ENCODE assay signal across 12 cellular contexts in genomic region chr4:70589785-70590184, GRCh38. TPM values are rescaled to one million over a fixed set of nuclear protein-coding genes. Genes with fewer than 3 reads are reported as not detected.
DNase-seq lines count a peak whose midpoint lies in the region; ATAC-seq and TF ChIP-seq lines count a peak whose summit lies in the region.
"Had no signal": no experiment of that assay in that cellular context is flagged by ENCODE, and none has a peak within 500 bp of the region (broad histone marks: within the 10 kb centered on the region; RNA-seq: fewer than 3 reads in every experiment).

No MANE protein-coding gene starts in this region.

- TF ChIP-seq CTCF in OCI-LY7 (conservative IDR thresholded peaks at IDR 0.05; ENCODE audit: low read length) = no peak
- no peak for TF ChIP-seq CTCF in mucosa of descending colon (IDR thresholded peaks at IDR 0.05)

- intact Hi-C loops in OCI-LY7 (cut with micrococcal nuclease; ENCODE audit: unreplicated experiment) (no loop called here), mucosa of descending colon (cut with DNase I, micrococcal nuclease) (no loop called here)

- H4K20me1 ChIP-seq in OCI-LY7 (ENCODE audit: insufficient read depth, low read length) = no peaks in the 10 kb centered on the region

- CTCF ChIA-PET in OCI-LY7 (lab: Charles Lee; ENCODE audit: unreplicated experiment) = interaction anchor here (0.6 kb wide), 1 partner anchor 94 kb away, joined by 3 read pairs; no protein-coding TSS in a partner anchor

- BruUV-seq in OCI-LY7 (replicated peaks; lab: Mats Ljungman, UMichigan) = no TSS peak

- POLR2A ChIA-PET in OCI-LY7 (lab: Charles Lee) = interaction anchor here (0.6 to 1.9 kb wide), 4 partner anchors 17 to 792 kb away, joined by 3 to 5 read pairs (median 4); partner anchors contain the start of gene ENAM

- H3K4me2 ChIP-seq in OCI-LY7 (ENCODE audit: low read length) = peak overlapping the region; percentile 48

- peak overlapping the region; percentile 29; the same call in 1 of the 2 replicates for H2AFZ ChIP-seq in OCI-LY7 (ENCODE audit: low read length)

- H3K9me2 ChIP-seq in OCI-LY7 (ENCODE audit: insufficient read depth, low read length) = no peaks in the 10 kb centered on the region

- peaks cover 13% of the 10 kb centered on the region for H3K4me1 ChIP-seq in OCI-LY7 (ENCODE audit: insufficient read depth, low read length, poor library complexity, severe bottlenecking)
- H3K4me1 ChIP-seq in mucosa of descending colon (ENCODE audit: low read depth) = no peaks in the 10 kb centered on the region

- no peaks in the 10 kb centered on the region for H3K9me3 ChIP-seq in OCI-LY7 (ENCODE audit: low read length)
- H3K9me3 ChIP-seq in mucosa of descending colon = no peaks in the 10 kb centered on the region

- H3K36me3 ChIP-seq in OCI-LY7 (ENCODE audit: insufficient read depth, low read length) (no peaks in the 10 kb centered on the region), mucosa of descending colon (ENCODE audit: low read depth) (no peaks in the 10 kb centered on the region)

- ATAC-seq in GM18519 (IDR thresholded peaks at IDR 0.05; ENCODE audit: low FRiP score, unreplicated experiment) = peak; percentile 99
- peak; percentile 97 for ATAC-seq in GM21390 (IDR thresholded peaks at IDR 0.05; ENCODE audit: unreplicated experiment)
- peak; percentile 96 for ATAC-seq in HG03025 (IDR thresholded peaks at IDR 0.05; ENCODE audit: low FRiP score, unreplicated experiment)
- ATAC-seq in mucosa of descending colon = no peak
- ATAC-seq: PC-3 had no signal

- H3K79me2 ChIP-seq in OCI-LY7 (ENCODE audit: insufficient read depth, low read depth, low read length) = no peaks in the 10 kb centered on the region

- no peak overlapping the region for H3K4me3 ChIP-seq in OCI-LY7 (ENCODE audit: low read depth, low read length, poor library complexity, severe bottlenecking)
- H3K4me3 ChIP-seq in mucosa of descending colon = no peak overlapping the region

- H3K27ac ChIP-seq in OCI-LY7 (ENCODE audit: low read depth, low read length, poor library complexity, severe bottlenecking) = no peak overlapping the region

- DNase-seq in OCI-LY7 (ENCODE audit: low spot score) (peak; percentile 44), NCI-H1436 treated with DMSO at 0.1 percent for 48 hours (lab: John Stamatoyannopoulos, UW) (no peak), DMS114 treated with DMSO at 0.1 percent for 48 hours (lab: John Stamatoyannopoulos, UW; ENCODE audit: unreplicated experiment) (no peak), mucosa of descending colon (no peak), mucosa of gallbladder (ENCODE audit: low spot score) (no peak)
- DNase-seq: NCI-H146, T1000 had no signal

RNA-seq across cellular contexts. Expression of gene AMBN, which starts 2.3 kb away (rescaled TPM):
- total RNA-seq in OCI-LY7 (2014; rRNA removed; shearing (Covaris generic)) = not detected in 2 replicates
- total RNA-seq in OCI-LY7 (2022) (not detected in 2 replicates), mucosa of descending colon (not detected), mucosa of gallbladder (not detected)
- total RNA-seq: endothelial cell of umbilical vein, PC-3 had no signal

RNA-seq across cellular contexts. Expression of gene ENAM, which starts 38.8 kb away (rescaled TPM):
- 0.32 TPM in 1 of 2 replicates, not detected in the other for total RNA-seq in OCI-LY7 (2014; rRNA removed; shearing (Covaris generic))
- 3.5 and 6.2 TPM in 2 replicates for total RNA-seq in OCI-LY7 (2022)
- not detected for total RNA-seq in mucosa of descending colon
- 9.6 TPM for total RNA-seq in mucosa of gallbladder
- total RNA-seq: endothelial cell of umbilical vein, PC-3 had no signal
